Comparison of ENCODE assay signal across 16 cellular contexts in genomic region chr1:41151846-41152245, GRCh38.
A peak's percentile ranks its signal among the peaks of the same experiment; 100 is the strongest.
DNase-seq lines count a peak whose midpoint lies in the region; ATAC-seq and TF ChIP-seq lines count a peak whose summit lies in the region.
"Had no signal": no experiment of that assay in that cellular context is flagged by ENCODE, and none has a peak within 500 bp of the region (broad histone marks: within the 10 kb centered on the region; RNA-seq: fewer than 3 reads in every experiment).

No MANE protein-coding gene starts in this region.

- no peak for ATAC-seq in HG02840 (IDR thresholded peaks at IDR 0.05; ENCODE audit: low FRiP score, unreplicated experiment)
- ATAC-seq: activated CD8-positive, alpha-beta memory T cell treated with anti-CD3 and anti-CD28 coated beads, Interleukin-2, amount 10 ng/mL, durations not matched to agents 7 days and 5 days; naive thymus-derived CD4-positive, alpha-beta T cell had no signal

- H3K4me1 ChIP-seq in right atrium auricular region, result peaks cover 0 to 21% of the 10 kb centered on the region in 2 donors
- H3K4me1 ChIP-seq: testis had no signal

- POLR2A ChIA-PET in AG04450 (lab: Yijun Ruan, JAX), result no interaction called here

- H3K27me3 ChIP-seq in AG04450 (ENCODE audit: control insufficient read depth, insufficient read depth, low read length), result no peaks in the 10 kb centered on the region
- H3K27me3 ChIP-seq in right atrium auricular region, result no peaks in the 10 kb centered on the region
- H3K27me3 ChIP-seq: testis had no signal

- H3K27ac ChIP-seq in AG04450 (ENCODE audit: low read depth, low read length), result peak overlapping the region; percentile 80
- peak overlapping the region; percentile 36 to 62 for H3K27ac ChIP-seq in right atrium auricular region
- H3K27ac ChIP-seq: testis had no signal

- H3K36me3 ChIP-seq in right atrium auricular region, result no peaks in the 10 kb centered on the region

- TF ChIP-seq CTCF in AG04450 (IDR thresholded peaks at IDR 0.05; ENCODE audit: low read depth, low read length), result no peak
- no peak for TF ChIP-seq CTCF in right atrium auricular region (IDR thresholded peaks at IDR 0.05)

- CTCF ChIA-PET in AG04450 (lab: Charles Lee), result interaction anchor here (0.6 to 1.8 kb wide), 3 partner anchors 29 to 129 kb away, joined by 3 to 6 read pairs (median 4); no protein-coding TSS in a partner anchor

- no peak for DNase-seq in AG04450 (ENCODE audit: low read depth, low spot score)
- DNase-seq in amniotic epithelial cell (ENCODE audit: low read depth), result peak; percentile 25
- DNase-seq in right atrium auricular region (ENCODE audit: low spot score), result no peak
- peak; percentile 29 for DNase-seq in renal cortical epithelial cell (ENCODE audit: low read depth)
- no peak for DNase-seq in NCI-H748 treated with DMSO at 0.1 percent for 48 hours (lab: John Stamatoyannopoulos, UW)
- no peak for DNase-seq in G401 (ENCODE audit: low spot score)
- DNase-seq in superior temporal gyrus (ENCODE audit: extremely low spot score), result no peak
- DNase-seq: activated CD8-positive, alpha-beta memory T cell treated with anti-CD3 and anti-CD28 coated beads, Interleukin-2, amount 10 ng/mL, durations not matched to agents 7 days and 5 days; activated naive CD4-positive, alpha-beta T cell treated with anti-CD3 and anti-CD28 coated beads, Interleukin-2, amount 10 ng/mL, durations not matched to agents 7 days and 5 days; cortex of kidney; immature natural killer cell; MV-4-11; naive thymus-derived CD4-positive, alpha-beta T cell; small intestine; testis had no signal

- in situ Hi-C loops in G401 (cut with HindIII; ENCODE audit: low sequenced_read_pairs), result no loop called here

- H3K9me3 ChIP-seq in AG04450 (ENCODE audit: control insufficient read depth, insufficient read depth, low read length), result no peaks in the 10 kb centered on the region
- H3K9me3 ChIP-seq in right atrium auricular region, result no peaks in the 10 kb centered on the region
- H3K9me3 ChIP-seq: testis had no signal

- H3K4me3 ChIP-seq in AG04450 (ENCODE audit: low read depth, low read length) (no peak overlapping the region), right atrium auricular region (no peak overlapping the region)
- H3K4me3 ChIP-seq: testis had no signal

Comparison
In these comparisons a context has a peak if more than half of its experiments do, and no peak if none do; other contexts are left out.
1. DNase-seq: peak in amniotic epithelial cell (single experiment) and renal cortical epithelial cell (single experiment); none in AG04450 (single experiment), right atrium auricular region (single experiment), NCI-H748 treated with DMSO at 0.1 percent for 48 hours (single experiment), G401 (single experiment) and superior temporal gyrus (single experiment).